In the genomic region with DNA sequence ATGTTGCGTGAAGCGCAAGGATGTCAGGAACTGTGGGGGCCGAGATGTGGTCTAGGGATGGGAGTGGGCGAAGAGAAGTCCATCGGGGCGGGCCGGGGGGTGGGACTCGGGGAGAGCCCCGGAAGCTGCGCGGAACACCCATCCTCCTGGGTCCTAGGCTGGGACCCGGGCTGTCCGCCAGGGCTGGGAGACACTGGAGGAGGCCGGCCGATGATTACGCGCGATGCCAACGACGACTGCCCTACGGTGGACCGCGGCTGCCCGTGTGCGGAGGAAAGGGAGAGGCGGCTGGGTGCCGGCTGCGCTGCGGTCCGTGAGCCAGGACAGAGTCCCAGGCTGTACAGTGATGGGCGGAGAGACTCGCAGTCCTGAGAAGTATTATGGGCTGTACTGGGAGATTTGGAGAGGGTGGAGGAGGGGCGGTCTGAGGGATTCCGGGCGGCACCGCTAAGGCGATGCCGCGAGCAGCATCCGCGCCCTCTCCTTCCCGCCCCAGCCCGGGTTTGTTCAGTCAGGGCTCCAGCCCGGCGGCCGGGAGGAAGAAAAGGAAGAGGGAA, we compare ENCODE assay signal across 8 cellular contexts. TPM values are rescaled to one million over a fixed set of nuclear protein-coding genes. Genes with fewer than 3 reads are reported as not detected.
DNase-seq lines count a peak whose midpoint lies in the region; ATAC-seq and TF ChIP-seq lines count a peak whose summit lies in the region.
"Not testable (repeated sequence)": the region's sequence is repeated elsewhere in the genome, so short reads cannot be mapped to it uniquely, and the experiment has no call there.

No MANE protein-coding gene starts in this region.

- H3K4me3 Mint-ChIP-seq in WTC11 (peak overlapping the region; percentile 46), brain (peak overlapping the region in 4 of 5 experiments; percentile 66 to 72 (median 69)), osteocyte (ENCODE audit: unreplicated experiment) (peak overlapping the region; percentile 59)

- not testable (repeated sequence) for TF ChIP-seq POLR2A in upper lobe of left lung (IDR thresholded peaks at IDR 0.05)

- not testable (repeated sequence) for TF ChIP-seq EP300 in upper lobe of left lung (IDR thresholded peaks at IDR 0.05)

- POLR2A ChIA-PET in WTC11 (lab: Charles Lee), result not testable (repeated sequence)

- not testable (repeated sequence) for H3K27me3 Mint-ChIP-seq in WTC11 (ENCODE audit: low read depth); brain; osteocyte (ENCODE audit: unreplicated experiment)

- ATAC-seq in GM18519 (IDR thresholded peaks at IDR 0.05; ENCODE audit: low FRiP score, unreplicated experiment), result peak; percentile 1
- peak; percentile 19 for ATAC-seq in HG03432 (IDR thresholded peaks at IDR 0.05; ENCODE audit: unreplicated experiment)
- ATAC-seq in WTC11, result peak; percentile 0; the same call in 1 of the 2 replicates
- peak; percentile 66 to 70 for ATAC-seq in upper lobe of left lung (ENCODE audit: low FRiP score in 2 of 2)

- not testable (repeated sequence) for H3K9me3 Mint-ChIP-seq in WTC11; brain; osteocyte (ENCODE audit: unreplicated experiment)

- H3K27me3 ChIP-seq in H7 (ENCODE audit: control insufficient read depth, insufficient read depth, low read length); right atrium auricular region; upper lobe of left lung: not testable (repeated sequence)

- no CpG with 5 or more reads among the region's 46 CpGs for WGBS in upper lobe of left lung, 2 donors

- H3K27ac ChIP-seq in right atrium auricular region (peak overlapping the region; percentile 55 to 61), upper lobe of left lung (peak overlapping the region in 2 of 4 donors; percentile 79 to 83)

- H3K27ac Mint-ChIP-seq in WTC11; brain; osteocyte (ENCODE audit: unreplicated experiment): not testable (repeated sequence)

- CTCF ChIA-PET in WTC11 (lab: Charles Lee), result not testable (repeated sequence)

- H3K9me3 ChIP-seq in right atrium auricular region, upper lobe of left lung: not testable (repeated sequence)

- H3K36me3 ChIP-seq in H7 (replicated peaks; ENCODE audit: control insufficient read depth, insufficient read depth, low read length); right atrium auricular region; upper lobe of left lung: not testable (repeated sequence)

- H3K36me3 Mint-ChIP-seq in WTC11; brain; osteocyte (ENCODE audit: unreplicated experiment): not testable (repeated sequence)

- H3K4me3 ChIP-seq in H7 (ENCODE audit: insufficient read depth, low read depth, low read length) (peak overlapping the region; percentile 43), right atrium auricular region (peak overlapping the region; percentile 35 to 49), upper lobe of left lung (peak overlapping the region; percentile 35 to 48 (median 42))

- H3K4me1 ChIP-seq in right atrium auricular region, upper lobe of left lung: not testable (repeated sequence)

- not testable (repeated sequence) for H3K4me1 Mint-ChIP-seq in WTC11; brain; osteocyte (ENCODE audit: unreplicated experiment)

- DNase-seq in H7; right atrium auricular region (ENCODE audit: low spot score); osteocyte (ENCODE audit: extremely low spot score, unreplicated experiment): not testable (repeated sequence)
- DNase-seq in WTC11 (ENCODE audit: low spot score) (peak; percentile 8), upper lobe of left lung (peak; percentile 23 to 85)

- TF ChIP-seq CTCF in WTC11 (IDR thresholded peaks at IDR 0.05); brain (conservative IDR thresholded peaks at IDR 0.05); right atrium auricular region (IDR thresholded peaks at IDR 0.05); osteocyte (IDR thresholded peaks at IDR 0.05); upper lobe of left lung (IDR thresholded peaks at IDR 0.05): not testable (repeated sequence)

RNA-seq across cellular contexts. Expression of a gene that starts 0.4 kb away (rescaled TPM):
- total RNA-seq in H7 (2014; rRNA removed; shearing (Covaris generic)), result 34.5 and 47.0 TPM in 2 replicates
- total RNA-seq in WTC11 (2021) (48.4 to 64.8 TPM (median 48.7 TPM) in 3 replicates), right atrium auricular region (10 to 100 TPM in 1 of 2 donors, 1 to 10 TPM in 1; 5.0 to 12.1 TPM), osteocyte (43.1 and 44.7 TPM in 2 replicates), upper lobe of left lung (10 to 100 TPM; 12.5 to 42.5 (median 29.0) TPM)
- polyA plus RNA-seq in brain (ENCODE audit: insufficient read depth, low read depth, low replicate concordance), result 5.6 TPM

RNA-seq across cellular contexts. Expression of a gene that starts 1.0 kb away (rescaled TPM):
- total RNA-seq in H7 (2014; rRNA removed; shearing (Covaris generic)), result 13.6 and 22.8 TPM in 2 replicates
- total RNA-seq in WTC11 (2021) (12.8 to 14.3 TPM (median 12.9 TPM) in 3 replicates), right atrium auricular region (not detected), osteocyte (0.73 and 1.0 TPM in 2 replicates), upper lobe of left lung (1 to 10 TPM in 1 of 6 donors, under 1 TPM in 3, not detected in 2; 0.26 to 2.1 (median 0.54) TPM)
- 5.3 TPM for polyA plus RNA-seq in brain (ENCODE audit: insufficient read depth, low read depth, low replicate concordance)

Comparison
In these comparisons a context has a peak if more than half of its experiments do, and no peak if none do; other contexts are left out.
1. ATAC-seq: peak in every context shown above with its lines; median percentile 68 in upper lobe of left lung; 19 in HG03432; 1 in GM18519; 0 in WTC11.